Comparison of ENCODE assay signal across 10 cellular contexts in genomic region chr11:102810943-102811528, GRCh38. TPM values are rescaled to one million over a fixed set of nuclear protein-coding genes. Genes with fewer than 3 reads are reported as not detected.
DNase-seq lines count a peak whose midpoint lies in the region; ATAC-seq, FAIRE-seq and TF ChIP-seq lines count a peak whose summit lies in the region.
"Had no signal": no experiment of that assay in that cellular context is flagged by ENCODE, and none has a peak within 500 bp of the region (broad histone marks: within the 10 kb centered on the region; RNA-seq: fewer than 3 reads in every experiment).

No MANE protein-coding gene starts in this region.

- 9% methylated on average over 3 of the region's 3 CpGs for WGBS in liver

- H3K4me3 ChIP-seq in liver (ENCODE audit: low read depth in 1 of 3, low read length in 3 of 3), result no peak overlapping the region

- peak; percentile 9 for DNase-seq in Caki2 (ENCODE audit: low read depth)
- DNase-seq in HTR-8/SVneo (ENCODE audit: insufficient read length, low spot score), result peak; percentile 56
- DNase-seq in amniotic epithelial cell (ENCODE audit: low read depth), result peak; percentile 28
- no peak for DNase-seq in HuH-7 (ENCODE audit: low spot score)
- no peak for DNase-seq in naive thymus-derived CD8-positive, alpha-beta T cell

- peak; percentile 50 to 53 for TF ChIP-seq RAD21 in liver (IDR thresholded peaks at IDR 0.05)

- peaks cover 0 to 31% (median 16%) of the 10 kb centered on the region in 5 donors for H3K27me3 Mint-ChIP-seq in naive thymus-derived CD8-positive, alpha-beta T cell

- in situ Hi-C loops in Caki2 (cut with HindIII; ENCODE audit: low pct_unique_long_range_greater_than_20kb, low sequenced_read_pairs), result no loop called here

- POLR2A ChIA-PET in naive thymus-derived CD8-positive, alpha-beta T cell (lab: Charles Lee), result no interaction called here

- peaks cover 0 to 15% (median 6%) of the 10 kb centered on the region in 9 donors for H3K9me3 Mint-ChIP-seq in naive thymus-derived CD8-positive, alpha-beta T cell
- H3K9me3 Mint-ChIP-seq: T-helper 1 cell treated with Interleukin-12 subunit alpha and Interleukin-12 subunit beta and Interleukin-4 antibody, amounts not matched to agents 30 μg/mL and 1 μg/mL, for 36 hours had no signal

- no peak overlapping the region for H3K9ac ChIP-seq in liver (ENCODE audit: low read depth in 1 of 2, low read length in 2 of 2)

- H3K27ac ChIP-seq in liver (ENCODE audit: low read depth in 1 of 2, low read length in 2 of 2), result no peak overlapping the region

- no peaks in the 10 kb centered on the region for H3K27me3 ChIP-seq in liver (ENCODE audit: control insufficient read depth in 4 of 4, insufficient read depth in 4 of 4, low read length in 3 of 4)

- ATAC-seq in GM18858 (IDR thresholded peaks at IDR 0.05; ENCODE audit: unreplicated experiment), result no peak
- ATAC-seq in GM18868 (IDR thresholded peaks at IDR 0.05; ENCODE audit: unreplicated experiment), result no peak
- ATAC-seq in naive thymus-derived CD8-positive, alpha-beta T cell, result no peak

- H3K4me1 ChIP-seq in liver (ENCODE audit: control insufficient read depth in 4 of 4, insufficient read depth in 4 of 4, low read length in 3 of 4), result no peaks in the 10 kb centered on the region

- no peak overlapping the region for H3K27ac Mint-ChIP-seq in naive thymus-derived CD8-positive, alpha-beta T cell
- H3K27ac Mint-ChIP-seq: T-helper 1 cell treated with Interleukin-12 subunit alpha and Interleukin-12 subunit beta and Interleukin-4 antibody, amounts not matched to agents 30 μg/mL and 1 μg/mL, for 36 hours had no signal

- H3K36me3 ChIP-seq in liver (ENCODE audit: control insufficient read depth in 4 of 4, insufficient read depth in 3 of 4, low read depth in 1 of 4, low read length in 3 of 4), result no peaks in the 10 kb centered on the region

- peak; percentile 26 for TF ChIP-seq CTCF in liver (IDR thresholded peaks at IDR 0.05; ENCODE audit: low read depth, low read length, missing input control)

- no peak overlapping the region for H3K4me3 Mint-ChIP-seq in naive thymus-derived CD8-positive, alpha-beta T cell
- H3K4me3 Mint-ChIP-seq: T-helper 1 cell treated with Interleukin-12 subunit alpha and Interleukin-12 subunit beta and Interleukin-4 antibody, amounts not matched to agents 30 μg/mL and 1 μg/mL, for 36 hours had no signal

- peaks cover 0 to 3% (median 0%) of the 10 kb centered on the region in 3 donors for H3K36me3 Mint-ChIP-seq in naive thymus-derived CD8-positive, alpha-beta T cell

- H3K4me1 Mint-ChIP-seq in naive thymus-derived CD8-positive, alpha-beta T cell, result no peaks in the 10 kb centered on the region

- no peaks in the 10 kb centered on the region for H3K9me3 ChIP-seq in liver (ENCODE audit: control insufficient read depth in 4 of 4, low read length in 3 of 4)

- peak; percentile 94 for FAIRE-seq in HTR-8/SVneo (lab: Jason Lieb, UNC)
- FAIRE-seq: H54 had no signal

TF ChIP-seq in liver, 16 proteins besides CTCF, POLR2A, EP300 and RAD21:
- TF ChIP-seq FOXA1 (IDR thresholded peaks at IDR 0.05) (no peak), ATF3 (IDR thresholded peaks at IDR 0.05) (no peak), REST (IDR thresholded peaks at IDR 0.05) (no peak), GABPA (IDR thresholded peaks at IDR 0.05 in 1 of 2, conservative IDR thresholded peaks at IDR 0.05 in 1 of 2) (no peak), FOXA2 (IDR thresholded peaks at IDR 0.05) (no peak)
- TF ChIP-seq, protein P1, sequence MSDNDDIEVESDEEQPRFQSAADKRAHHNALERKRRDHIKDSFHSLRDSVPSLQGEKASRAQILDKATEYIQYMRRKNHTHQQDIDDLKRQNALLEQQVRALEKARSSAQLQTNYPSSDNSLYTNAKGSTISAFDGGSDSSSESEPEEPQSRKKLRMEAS (IDR thresholded peaks at IDR 0.05), result no peak

RNA-seq across cellular contexts. Expression of gene MMP1, which starts 13.1 kb away (rescaled TPM):
- 0.26 and 0.78 TPM in 2 replicates for total RNA-seq in Caki2 (2014; rRNA removed; shearing (Covaris generic); ENCODE audit: low replicate concordance)
- under 1 TPM in 1 of 2 donors, not detected in 1; 0.09 TPM for total RNA-seq in liver
- polyA plus RNA-seq in liver, result under 1 TPM in 1 of 2 donors, not detected in 1; 0.06 TPM
- total RNA-seq in naive thymus-derived CD8-positive, alpha-beta T cell, result not detected
- polyA plus RNA-seq in naive thymus-derived CD8-positive, alpha-beta T cell, result not detected

RNA-seq across cellular contexts. Expression of gene MMP10, which starts 30.6 kb away (rescaled TPM):
- total RNA-seq in Caki2 (2014; rRNA removed; shearing (Covaris generic); ENCODE audit: low replicate concordance), result 2.1 TPM in 1 of 2 replicates, not detected in the other
- total RNA-seq in liver, result not detected
- not detected for polyA plus RNA-seq in liver
- total RNA-seq in naive thymus-derived CD8-positive, alpha-beta T cell, result not detected
- not detected for polyA plus RNA-seq in naive thymus-derived CD8-positive, alpha-beta T cell

RNA-seq across cellular contexts. Expression of gene MMP3, which starts 32.4 kb away (rescaled TPM):
- total RNA-seq in Caki2 (2014; rRNA removed; shearing (Covaris generic); ENCODE audit: low replicate concordance), result not detected in 2 replicates
- not detected for total RNA-seq in liver
- polyA plus RNA-seq in liver, result not detected
- total RNA-seq in naive thymus-derived CD8-positive, alpha-beta T cell, result not detected
- polyA plus RNA-seq in naive thymus-derived CD8-positive, alpha-beta T cell, result not detected

Comparison
In these comparisons a context has a peak if more than half of its experiments do, and no peak if none do; other contexts are left out.
1. DNase-seq: peak in Caki2 (single experiment), HTR-8/SVneo (single experiment) and amniotic epithelial cell (single experiment); none in HuH-7 (single experiment) and naive thymus-derived CD8-positive, alpha-beta T cell (0 of 10).